18 cellular contexts compared by ENCODE assay signal in the genomic region with DNA sequence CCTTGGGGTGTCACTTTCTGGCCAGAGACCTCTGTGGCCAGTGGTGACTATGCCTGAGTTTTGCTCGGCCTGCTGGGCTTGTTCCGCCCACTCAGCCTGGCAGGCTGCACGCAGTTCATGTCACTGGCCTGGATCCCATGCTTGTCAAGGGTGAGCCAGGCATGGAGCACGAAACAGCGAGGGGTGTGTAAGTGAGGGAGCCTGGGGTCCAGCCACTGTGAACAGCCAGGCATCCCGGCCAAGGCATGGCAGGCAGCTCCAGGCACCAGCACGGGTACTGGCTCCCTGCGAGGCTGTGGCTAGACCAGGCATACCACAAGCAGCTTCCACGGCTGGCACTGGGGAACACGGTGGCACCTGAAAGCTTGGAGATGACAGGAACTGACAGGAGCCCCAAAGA.
A peak's percentile ranks its signal among the peaks of the same experiment; 100 is the strongest.
DNase-seq lines count a peak whose midpoint lies in the region; ATAC-seq, FAIRE-seq and TF ChIP-seq lines count a peak whose summit lies in the region.
"Had no signal": no experiment of that assay in that cellular context is flagged by ENCODE, and none has a peak within 500 bp of the region (broad histone marks: within the 10 kb centered on the region; RNA-seq: fewer than 3 reads in every experiment).

No MANE protein-coding gene starts in this region.

- H4K20me1 ChIP-seq in HepG2 (ENCODE audit: insufficient read depth, low read length): no peaks in the 10 kb centered on the region

- intact Hi-C loops in right lobe of liver (cut with DNase I) (loop anchor here in 1 of 2 donors (10.0 kb wide), 1 partner anchor 190 kb away; no protein-coding TSS in a partner anchor), HepG2 (cut with micrococcal nuclease; ENCODE audit: unreplicated experiment) (no loop called here), aorta (cut with DNase I) (no loop called here)

- H3K9ac ChIP-seq in HepG2 (ENCODE audit: insufficient read depth, low read depth, low read length): no peak overlapping the region
- peak overlapping the region; percentile 78 for H3K9ac ChIP-seq in neuronal stem cell (ENCODE audit: low read depth, low read length, poor library complexity)

- no peak overlapping the region for H3K4me2 ChIP-seq in HepG2 (ENCODE audit: low read depth, low read length)
- no peak overlapping the region for H3K4me2 ChIP-seq in neuronal stem cell (ENCODE audit: insufficient read depth, low read length, poor library complexity, severe bottlenecking)

- H3K4me3 ChIP-seq in right lobe of liver: no peak overlapping the region
- H3K4me3 ChIP-seq in HepG2 (replicated peaks in 1 of 3; ENCODE audit: insufficient read depth in 1 of 3, low read depth in 2 of 3, low read length in 3 of 3): no peak overlapping the region
- no peak overlapping the region for H3K4me3 ChIP-seq in coronary artery
- H3K4me3 ChIP-seq in neuronal stem cell (ENCODE audit: low read length in 2 of 2): no peak overlapping the region
- no peak overlapping the region for H3K4me3 ChIP-seq in aorta (ENCODE audit: low read length in 2 of 2)
- H3K4me3 ChIP-seq: K562 had no signal

- peak overlapping the region; percentile 4 for H3K4ac ChIP-seq in neuronal stem cell (ENCODE audit: low read length)

- WGBS in right lobe of liver (ENCODE audit: insufficient coverage, low coverage, low lambda C conversion rate, missing lambda C conversion rate): 25% methylated on average over 4 of the region's 10 CpGs
- WGBS in HepG2 (ENCODE audit: low lambda C conversion rate): 24% methylated on average over 6 of the region's 10 CpGs
- WGBS in neuronal stem cell (ENCODE audit: extremely low coverage in 2 of 2, insufficient read length in 2 of 2, insufficient replicate concordance in 1 of 2), 2 donors: no CpG with 5 or more reads among the region's 10 CpGs
- 30 to 38% methylated on average over 10 of the region's 10 CpGs for WGBS in aorta, 2 donors

- H3K27ac ChIP-seq in right lobe of liver (no peak overlapping the region), HepG2 (ENCODE audit: extremely low read length, insufficient read depth, low read length) (no peak overlapping the region), coronary artery (no peak overlapping the region), neuronal stem cell (replicated peaks; ENCODE audit: low read length) (no peak overlapping the region), aorta (ENCODE audit: low read depth in 1 of 2, low read length in 2 of 2) (no peak overlapping the region)

- in situ Hi-C loops in HepG2 (cut with HindIII; ENCODE audit: extremely low pct_ligation_motif_present, low pct_unique_long_range_greater_than_20kb): no loop called here

- H3K27me3 ChIP-seq in right lobe of liver: no peaks in the 10 kb centered on the region
- no peaks in the 10 kb centered on the region for H3K27me3 ChIP-seq in HepG2 (ENCODE audit: control insufficient read depth in 1 of 2, insufficient read depth in 2 of 2, low read length in 2 of 2)
- H3K27me3 ChIP-seq in neuronal stem cell (ENCODE audit: control insufficient read depth in 3 of 3, insufficient read depth in 3 of 3, low read depth in 1 of 3, low read length in 3 of 3): no peaks in the 10 kb centered on the region
- H3K27me3 ChIP-seq in aorta (ENCODE audit: control insufficient read depth in 1 of 2, insufficient read depth in 2 of 2, low read length in 1 of 2): no peaks in the 10 kb centered on the region

- DNase-seq in right lobe of liver (peak in 2 of 3 donors; percentile 15 to 40), HepG2 (ENCODE audit: low spot score) (no peak), coronary artery (ENCODE audit: low spot score) (peak; percentile 62), neuronal stem cell (ENCODE audit: low spot score) (no peak), aorta (peak; percentile 35 to 57), HT-29 (ENCODE audit: low spot score) (no peak)
- no peak for DNase-seq in stimulated activated CD4-positive, alpha-beta T cell treated with anti-CD3 and anti-CD28 coated beads, Interleukin-4, amount 100 ng/mL, for 4 hours
- DNase-seq: Calu3; CD4-positive, CD25-positive, alpha-beta regulatory T cell; NCI-H1417 treated with DMSO at 0.1 percent for 48 hours; NCI-H1930; NCI-H2171 treated with DMSO at 0.1 percent for 48 hours; NCI-H748 treated with DMSO at 0.1 percent for 48 hours had no signal

- CTCF ChIA-PET in HepG2 (lab: Yijun Ruan, JAX; ENCODE audit: low intra/inter-chr PET ratio, low total read pairs): no interaction called here

- BruUV-seq in HepG2 (replicated peaks; lab: Mats Ljungman, UMichigan): no TSS peak

- H2BK5ac ChIP-seq in neuronal stem cell (ENCODE audit: low read length): peak overlapping the region; percentile 83

- TF ChIP-seq POLR2A in right lobe of liver (IDR thresholded peaks at IDR 0.05): no peak
- no peak for TF ChIP-seq POLR2A in HepG2 (IDR thresholded peaks at IDR 0.05; ENCODE audit: insufficient read depth in 1 of 2, low read depth in 2 of 2, low read length in 2 of 2)

- H2AK5ac ChIP-seq in neuronal stem cell (ENCODE audit: low read depth, low read length): peak overlapping the region; percentile 86

- no peaks in the 10 kb centered on the region for H3K79me1 ChIP-seq in neuronal stem cell (ENCODE audit: low read depth, low read length)

- H4K8ac ChIP-seq in neuronal stem cell (ENCODE audit: low read depth, low read length): no peak overlapping the region

- no peaks in the 10 kb centered on the region for H3K9me3 ChIP-seq in right lobe of liver
- no peaks in the 10 kb centered on the region for H3K9me3 ChIP-seq in HepG2 (ENCODE audit: low read length)
- no peaks in the 10 kb centered on the region for H3K9me3 ChIP-seq in neuronal stem cell (replicated peaks in 1 of 2; ENCODE audit: control insufficient read depth in 2 of 2, insufficient read depth in 1 of 2, low read depth in 1 of 2, low read length in 2 of 2)
- H3K9me3 ChIP-seq in aorta (ENCODE audit: control insufficient read depth, low read length): no peaks in the 10 kb centered on the region

- TF ChIP-seq EP300 in HepG2 (IDR thresholded peaks at IDR 0.05; ENCODE audit: low read depth in 2 of 2, low read length in 2 of 2): no peak
- TF ChIP-seq EP300 in HepG2 (CRISPR knock-in tag; IDR thresholded peaks at IDR 0.05; ENCODE audit: borderline replicate concordance): no peak

- H3K36me3 ChIP-seq in right lobe of liver (no peaks in the 10 kb centered on the region), HepG2 (replicated peaks in 1 of 2; ENCODE audit: control insufficient read depth in 1 of 2, insufficient read depth in 2 of 2, low read length in 2 of 2) (no peaks in the 10 kb centered on the region), neuronal stem cell (replicated peaks in 1 of 2; ENCODE audit: control insufficient read depth in 2 of 2, insufficient read depth in 2 of 2, low read length in 2 of 2) (no peaks in the 10 kb centered on the region), aorta (ENCODE audit: control insufficient read depth in 1 of 2, insufficient read depth in 2 of 2, low read length in 1 of 2) (no peaks in the 10 kb centered on the region)

- ATAC-seq in right lobe of liver: peak in 2 of 4 donors; percentile 23 to 34
- ATAC-seq in HepG2: no peak
- ATAC-seq in aorta (ENCODE audit: low FRiP score): peak; percentile 34
- ATAC-seq in HG02588 (IDR thresholded peaks at IDR 0.05; ENCODE audit: unreplicated experiment): no peak
- ATAC-seq: K562, PC-3 had no signal

- H3K14ac ChIP-seq in neuronal stem cell (ENCODE audit: low read length): no peak overlapping the region

- H2BK15ac ChIP-seq in neuronal stem cell (ENCODE audit: low read length): peak overlapping the region; percentile 38

- POLR2A ChIA-PET in HepG2 (lab: Yijun Ruan, JAX): no interaction called here

- H3K4me1 ChIP-seq in right lobe of liver (no peaks in the 10 kb centered on the region), HepG2 (ENCODE audit: insufficient read depth, low read length) (no peaks in the 10 kb centered on the region), neuronal stem cell (ENCODE audit: control insufficient read depth in 2 of 2, insufficient read depth in 1 of 2, low read depth in 1 of 2, low read length in 2 of 2) (peaks cover 0 to 2% of the 10 kb centered on the region in 2 donors), aorta (ENCODE audit: control insufficient read depth in 1 of 2, insufficient read depth in 2 of 2, low read length in 2 of 2) (no peaks in the 10 kb centered on the region)

- no peak overlapping the region for H2AFZ ChIP-seq in HepG2 (ENCODE audit: low read length)
- H2AFZ ChIP-seq in neuronal stem cell (ENCODE audit: low read length): no peak overlapping the region

- peak overlapping the region; percentile 99 for H2BK12ac ChIP-seq in neuronal stem cell (ENCODE audit: low read length)

- no peak for TF ChIP-seq CTCF in right lobe of liver (IDR thresholded peaks at IDR 0.05)
- no peak for TF ChIP-seq CTCF in HepG2 (CRISPR knock-in tag; IDR thresholded peaks at IDR 0.05)
- TF ChIP-seq CTCF in coronary artery (IDR thresholded peaks at IDR 0.05): no peak

- H4K91ac ChIP-seq in neuronal stem cell (ENCODE audit: low read depth, low read length, poor library complexity): no peak overlapping the region

- no peak for TF ChIP-seq RAD21 in HepG2 (CRISPR knock-in tag; IDR thresholded peaks at IDR 0.05)

- H3K18ac ChIP-seq in neuronal stem cell (ENCODE audit: low read length): peak overlapping the region; percentile 95

- FAIRE-seq in HepG2 (lab: Jason Lieb, UNC): no peak
- FAIRE-seq: GM19239, H54, K562 had no signal

- no peaks in the 10 kb centered on the region for H3K79me2 ChIP-seq in HepG2 (ENCODE audit: insufficient read depth, low read length)

- peak overlapping the region; percentile 58 for H3K23ac ChIP-seq in neuronal stem cell (ENCODE audit: low read depth, low read length, poor library complexity)

- H2BK120ac ChIP-seq in neuronal stem cell (ENCODE audit: low read depth, low read length): peak overlapping the region; percentile 55

TF ChIP-seq in HepG2, 621 proteins besides CTCF, POLR2A, EP300 and RAD21:
- TF ChIP-seq NFE2L2 (IDR thresholded peaks at IDR 0.05; ENCODE audit: low read length): no peak
- no peak for TF ChIP-seq SRSF4 (IDR thresholded peaks at IDR 0.05; ENCODE audit: low read depth, low read length, poor library complexity, severe bottlenecking)
- TF ChIP-seq MEIS2 (CRISPR knock-in tag; IDR thresholded peaks at IDR 0.05): no peak
- TF ChIP-seq MAX (IDR thresholded peaks at IDR 0.05): no peak
- TF ChIP-seq ZNF674 (CRISPR knock-in tag; IDR thresholded peaks at IDR 0.05; ENCODE audit: low read depth): no peak
- TF ChIP-seq ZNF292 (CRISPR knock-in tag; IDR thresholded peaks at IDR 0.05; ENCODE audit: borderline replicate concordance, low read depth): no peak
- TF ChIP-seq HDAC6 (IDR thresholded peaks at IDR 0.05; ENCODE audit: low read depth, low read length): no peak
- TF ChIP-seq GATAD1 (CRISPR knock-in tag; IDR thresholded peaks at IDR 0.05): no peak

Comparison
In these comparisons a context has a peak if more than half of its experiments do, and no peak if none do; other contexts are left out.
1. DNase-seq: peak in right lobe of liver (2 of 3), coronary artery (single experiment) and aorta (2 of 2); none in HepG2 (single experiment), neuronal stem cell (single experiment), HT-29 (single experiment) and stimulated activated CD4-positive, alpha-beta T cell treated with anti-CD3 and anti-CD28 coated beads, Interleukin-4, amount 100 ng/mL, for 4 hours (0 of 2).